Comparison of ENCODE assay signal across 7 cellular contexts in genomic region chr2:101516833-101517690, GRCh38. TPM values are rescaled to one million over a fixed set of nuclear protein-coding genes. Genes with fewer than 3 reads are reported as not detected.
A peak's percentile ranks its signal among the peaks of the same experiment; 100 is the strongest.
DNase-seq lines count a peak whose midpoint lies in the region; ATAC-seq, FAIRE-seq and TF ChIP-seq lines count a peak whose summit lies in the region.

No MANE protein-coding gene starts in this region.

- peaks cover 9% of the 10 kb centered on the region for H3K4me1 ChIP-seq in smooth muscle cell (ENCODE audit: low read depth)

- no peak overlapping the region for H3K4me3 ChIP-seq in HFF-Myc (replicated peaks; ENCODE audit: low read depth, low read length)
- H3K4me3 ChIP-seq in epithelial cell of esophagus (ENCODE audit: low read length), result no peak overlapping the region
- H3K4me3 ChIP-seq in smooth muscle cell, result no peak overlapping the region

- ATAC-seq in GM19397 (IDR thresholded peaks at IDR 0.05; ENCODE audit: unreplicated experiment), result no peak

- WGBS in smooth muscle cell (ENCODE audit: low lambda C conversion rate), result 41% methylated on average over 8 of the region's 8 CpGs

- H3K4me2 ChIP-seq in smooth muscle cell, result peak overlapping the region; percentile 60

- peak; percentile 87 for DNase-seq in HFF-Myc (ENCODE audit: extremely low read depth, low read depth)
- DNase-seq in SIG-M5 (lab: John Stamatoyannopoulos, UW), result peak; percentile 50
- DNase-seq in epithelial cell of esophagus (ENCODE audit: low read depth), result peak; percentile 96
- no peak for DNase-seq in smooth muscle cell (lab: John Stamatoyannopoulos, UW; ENCODE audit: unreplicated experiment)
- no peak for DNase-seq in G401 (ENCODE audit: low spot score)
- no peak for DNase-seq in GM12891 (ENCODE audit: insufficient read length, low spot score)

- H3K9me3 ChIP-seq in smooth muscle cell (replicated peaks; ENCODE audit: low read depth), result no peaks in the 10 kb centered on the region

- H2AFZ ChIP-seq in smooth muscle cell (ENCODE audit: low read depth), result no peak overlapping the region

- no peak for TF ChIP-seq POLR2A in GM12891 (IDR thresholded peaks at IDR 0.05; ENCODE audit: low read depth, low read length)

- no peak overlapping the region for H3K9ac ChIP-seq in smooth muscle cell (ENCODE audit: low read depth)

- peak overlapping the region; percentile 76 for H3K27ac ChIP-seq in smooth muscle cell (ENCODE audit: low read depth)

- no peaks in the 10 kb centered on the region for H3K27me3 ChIP-seq in smooth muscle cell (ENCODE audit: low read depth)

- TF ChIP-seq CTCF in HFF-Myc (IDR thresholded peaks at IDR 0.05; ENCODE audit: low read depth, low read length, missing control alignments), result no peak
- no peak for TF ChIP-seq CTCF in epithelial cell of esophagus (IDR thresholded peaks at IDR 0.05; ENCODE audit: insufficient read depth, low read depth, low read length, missing control alignments)
- TF ChIP-seq CTCF in smooth muscle cell (IDR thresholded peaks at IDR 0.05; ENCODE audit: borderline replicate concordance, insufficient read depth, poor library complexity, severe bottlenecking), result no peak

- no peaks in the 10 kb centered on the region for H3K79me2 ChIP-seq in smooth muscle cell (ENCODE audit: low read depth)

- no peaks in the 10 kb centered on the region for H4K20me1 ChIP-seq in smooth muscle cell (ENCODE audit: low read depth)

- peaks cover 3% of the 10 kb centered on the region for H3F3A ChIP-seq in smooth muscle cell (ENCODE audit: low read depth)

- no peak for FAIRE-seq in GM12891 (lab: Jason Lieb, UNC)

- in situ Hi-C loops in G401 (cut with HindIII; ENCODE audit: low sequenced_read_pairs), result no loop called here

- no peaks in the 10 kb centered on the region for H3K36me3 ChIP-seq in smooth muscle cell (ENCODE audit: low read depth)

TF ChIP-seq in GM12891, 5 proteins besides CTCF, POLR2A, EP300 and RAD21:
- TF ChIP-seq POU2F2 (IDR thresholded peaks at IDR 0.05; ENCODE audit: low read depth, low read length) (no peak), TAF1 (IDR thresholded peaks at IDR 0.05; ENCODE audit: low read depth, low read length) (no peak), SPI1 (IDR thresholded peaks at IDR 0.05; ENCODE audit: low read depth, low read length) (no peak), PAX5 (IDR thresholded peaks at IDR 0.05; ENCODE audit: insufficient read depth, low read length, severe bottlenecking) (no peak), POLR2AphosphoS5 (IDR thresholded peaks at IDR 0.05; ENCODE audit: low read depth, low read length) (no peak)

RNA-seq across cellular contexts. Expression of gene RFX8, which starts 42.1 kb away (rescaled TPM):
- 0.67 and 2.3 TPM in 2 replicates for total RNA-seq in smooth muscle cell
- 3.0 and 3.6 TPM in 2 replicates for polyA plus RNA-seq in smooth muscle cell
- total RNA-seq in G401 (2014; rRNA removed; shearing (Covaris generic)), result not detected in 2 replicates
- polyA plus RNA-seq in GM12891 (2012; ENCODE audit: low read depth, missing spikeins), result not detected

Comparison
In these comparisons a context has a peak if more than half of its experiments do, and no peak if none do; other contexts are left out.
1. DNase-seq: peak in HFF-Myc (single experiment), SIG-M5 (single experiment) and epithelial cell of esophagus (single experiment); none in smooth muscle cell (single experiment), G401 (single experiment) and GM12891 (single experiment).